13 cellular contexts compared by ENCODE assay signal in genomic region chr17:80023261-80024205, GRCh38. TPM values are rescaled to one million over a fixed set of nuclear protein-coding genes. Genes with fewer than 3 reads are reported as not detected.
DNase-seq lines count a peak whose midpoint lies in the region; TF ChIP-seq lines count a peak whose summit lies in the region.
"Had no signal": no experiment of that assay in that cellular context is flagged by ENCODE, and none has a peak within 500 bp of the region (broad histone marks: within the 10 kb centered on the region; RNA-seq: fewer than 3 reads in every experiment).

No MANE protein-coding gene starts in this region.

- H3K18ac ChIP-seq in H9 (ENCODE audit: insufficient read length, low read depth, low read length): no peak overlapping the region

- H3T11ph ChIP-seq in H9 (ENCODE audit: low read length): no peak overlapping the region

- no peak overlapping the region for H2BK20ac ChIP-seq in H9 (ENCODE audit: low read depth, low read length, poor library complexity, severe bottlenecking)

- H3K27ac Mint-ChIP-seq in H9: peak overlapping the region in 2 of 3 experiments; percentile 49 to 61; a peak in 1 of 7 replicates
- H3K27ac Mint-ChIP-seq: CD4-positive, alpha-beta T cell had no signal

- no peak for TF ChIP-seq EP300 in suprapubic skin (IDR thresholded peaks at IDR 0.05)

- no peak overlapping the region for H3K27ac ChIP-seq in H9 (ENCODE audit: insufficient read length, low read depth, low read length)
- H3K27ac ChIP-seq in skeletal muscle tissue (ENCODE audit: low read depth, low read length): no peak overlapping the region
- no peak overlapping the region for H3K27ac ChIP-seq in suprapubic skin

- no CpG with 5 or more reads among the region's 53 CpGs for WGBS in H9 (ENCODE audit: extremely low coverage, insufficient read length, low lambda C conversion rate)
- 62% methylated on average over 43 of the region's 53 CpGs for WGBS in suprapubic skin

- no peak overlapping the region for H3K4me3 Mint-ChIP-seq in H9
- H3K4me3 Mint-ChIP-seq: CD4-positive, alpha-beta T cell had no signal

- no peak for TF ChIP-seq POLR2A in suprapubic skin (IDR thresholded peaks at IDR 0.05)

- peaks cover 3% of the 10 kb centered on the region; the same call in 1 of the 2 replicates for H3K4me1 ChIP-seq in H9 (ENCODE audit: insufficient read depth, low read length)
- H3K4me1 ChIP-seq in skeletal muscle tissue (ENCODE audit: control insufficient read depth in 3 of 3, insufficient read depth in 3 of 3, low read length in 3 of 3): peaks cover 19 to 26% (median 22%) of the 10 kb centered on the region in 3 donors
- H3K4me1 ChIP-seq in suprapubic skin: peaks cover 58% of the 10 kb centered on the region

- H3K23ac ChIP-seq in H9 (ENCODE audit: insufficient read length, low read depth, low read length): no peak overlapping the region

- peaks cover 11% of the 10 kb centered on the region; the same call in 1 of the 2 replicates for H3K79me2 ChIP-seq in H9 (ENCODE audit: insufficient read depth, low read length)

- H3K9me3 ChIP-seq in H9 (ENCODE audit: control insufficient read depth, low read depth, low read length) (no peaks in the 10 kb centered on the region), skeletal muscle tissue (ENCODE audit: control insufficient read depth in 3 of 3, low read length in 3 of 3) (no peaks in the 10 kb centered on the region), suprapubic skin (no peaks in the 10 kb centered on the region)

- H3K56ac ChIP-seq in H9 (ENCODE audit: insufficient read length, low read depth, low read length): no peak overlapping the region

- H3K27me3 ChIP-seq in H9 (ENCODE audit: insufficient read depth, low read length) (no peaks in the 10 kb centered on the region), skeletal muscle tissue (ENCODE audit: control insufficient read depth in 3 of 3, insufficient read depth in 3 of 3, low read length in 3 of 3) (peaks cover 0 to 12% (median 12%) of the 10 kb centered on the region in 3 donors), suprapubic skin (no peaks in the 10 kb centered on the region)

- H3K4me3 ChIP-seq in skeletal muscle tissue (ENCODE audit: low read length in 3 of 3) (peak overlapping the region; percentile 62 to 66 (median 63)), suprapubic skin (no peak overlapping the region)

- DNase-seq in H9 (peak; percentile 67), amniotic epithelial cell (ENCODE audit: low read depth) (peak; percentile 5), left kidney (ENCODE audit: low read depth, low spot score) (peak; percentile 71), glomerular visceral epithelial cell (ENCODE audit: extremely low spot score) (no peak), NCI-H2107 treated with DMSO at 0.1 percent for 48 hours (lab: John Stamatoyannopoulos, UW; ENCODE audit: unreplicated experiment) (no peak), suprapubic skin (ENCODE audit: low spot score in 2 of 2) (no peak)
- DNase-seq in activated T-cell treated with anti-CD3 and anti-CD28 coated beads, Interleukin-2, amount 50 U/mL, for 48 hours: no peak
- DNase-seq: amniotic stem cell; CD4-positive, alpha-beta T cell; NCI-H1436; stimulated activated CD4-positive, alpha-beta T cell treated with anti-CD3 and anti-CD28 coated beads, Interleukin-12 subunit alpha, Interleukin-12 subunit beta, amount 100 ng/mL, for 4 hours; T-helper 2 cell had no signal

- H2AK5ac ChIP-seq in H9 (ENCODE audit: insufficient read length, low read length): no peak overlapping the region

- no peak for TF ChIP-seq CTCF in H9 (conservative IDR thresholded peaks at IDR 0.05)
- no peak for TF ChIP-seq CTCF in suprapubic skin (IDR thresholded peaks at IDR 0.05)

- H3K27me3 Mint-ChIP-seq in H9 (ENCODE audit: low read depth): no peaks in the 10 kb centered on the region
- H3K27me3 Mint-ChIP-seq: CD4-positive, alpha-beta T cell had no signal

- H3K9me3 Mint-ChIP-seq in H9: peaks cover 0 to 3% of the 10 kb centered on the region in 2 experiments; a peak in 1 of 5 replicates
- H3K9me3 Mint-ChIP-seq: CD4-positive, alpha-beta T cell had no signal

- no peaks in the 10 kb centered on the region for H3K36me3 ChIP-seq in skeletal muscle tissue (ENCODE audit: control insufficient read depth in 3 of 3, insufficient read depth in 3 of 3, low read length in 3 of 3)
- no peaks in the 10 kb centered on the region for H3K36me3 ChIP-seq in suprapubic skin

- H4K8ac ChIP-seq in H9 (replicated peaks; ENCODE audit: insufficient read length, low read depth, low read length): no peak overlapping the region

- H2BK12ac ChIP-seq in H9 (ENCODE audit: insufficient read length, low read depth, low read length): no peak overlapping the region

- H3K4me1 Mint-ChIP-seq in H9: peaks cover 5 to 15% of the 10 kb centered on the region in 2 experiments; a peak in 2 of 4 replicates

- H3K4ac ChIP-seq in H9 (ENCODE audit: low read depth, low read length): no peak overlapping the region

- H3K36me3 Mint-ChIP-seq in H9 (ENCODE audit: insufficient read depth in 1 of 3, low read depth in 3 of 3): peaks cover 4 to 17% (median 9%) of the 10 kb centered on the region in 3 experiments; a peak in 5 of 7 replicates

- no peak overlapping the region for H2BK120ac ChIP-seq in H9 (ENCODE audit: low read depth, low read length, poor library complexity, severe bottlenecking)

- H2BK5ac ChIP-seq in H9 (ENCODE audit: insufficient read length, low read length): no peak overlapping the region

- H3K4me2 ChIP-seq in H9 (ENCODE audit: insufficient read depth, insufficient read length, low read length): no peak overlapping the region

- no peak overlapping the region for H4K5ac ChIP-seq in H9 (ENCODE audit: insufficient read length, low read depth, low read length)

- H3K79me1 ChIP-seq in H9 (ENCODE audit: insufficient read depth, low read depth, low read length, poor library complexity, severe bottlenecking): peaks cover 4% of the 10 kb centered on the region

- H2BK15ac ChIP-seq in H9 (ENCODE audit: low read depth, low read length): no peak overlapping the region

- no peak overlapping the region for H3K9ac ChIP-seq in H9 (ENCODE audit: extremely low read depth, insufficient read length, low read length)
- peak overlapping the region; percentile 54 to 66 (median 59) for H3K9ac ChIP-seq in skeletal muscle tissue (ENCODE audit: low read depth in 1 of 3, low read length in 3 of 3)

- H4K20me1 ChIP-seq in H9 (ENCODE audit: control insufficient read depth, insufficient read depth, insufficient read length): peaks cover 10% of the 10 kb centered on the region

- H3K14ac ChIP-seq in H9 (ENCODE audit: insufficient read depth, low read length): no peak overlapping the region

- no peak overlapping the region for H4K91ac ChIP-seq in H9 (ENCODE audit: insufficient read length, low read depth, low read length)

- H2AFZ ChIP-seq in H9 (ENCODE audit: low read length): no peak overlapping the region

- no peaks in the 10 kb centered on the region for H3K23me2 ChIP-seq in H9 (ENCODE audit: insufficient read length, low read depth, low read length, poor library complexity, severe bottlenecking)

RNA-seq across cellular contexts. Expression of gene TBC1D16, which starts 12.1 kb away (rescaled TPM):
- total RNA-seq in H9 (2021) (82.7 and 85.8 TPM in 2 replicates), skeletal muscle tissue (19.3 TPM), suprapubic skin (10 to 100 TPM; 18.6 to 33.6 (median 22.7) TPM)

RNA-seq across cellular contexts. Expression of gene CCDC40, which starts 12.9 kb away (rescaled TPM):
- 7.8 and 8.9 TPM in 2 replicates for total RNA-seq in H9 (2021)
- 1.0 TPM for total RNA-seq in skeletal muscle tissue
- total RNA-seq in suprapubic skin: 1 to 10 TPM; 1.2 to 4.4 (median 2.9) TPM

Comparison
In these comparisons a context has a peak if more than half of its experiments do, and no peak if none do; other contexts are left out.
1. DNase-seq: peak in H9 (single experiment), amniotic epithelial cell (single experiment) and left kidney (single experiment); none in glomerular visceral epithelial cell (single experiment), activated T-cell treated with anti-CD3 and anti-CD28 coated beads, Interleukin-2, amount 50 U/mL, for 48 hours (0 of 2), NCI-H2107 treated with DMSO at 0.1 percent for 48 hours (single experiment) and suprapubic skin (0 of 2).